In the genomic region with DNA sequence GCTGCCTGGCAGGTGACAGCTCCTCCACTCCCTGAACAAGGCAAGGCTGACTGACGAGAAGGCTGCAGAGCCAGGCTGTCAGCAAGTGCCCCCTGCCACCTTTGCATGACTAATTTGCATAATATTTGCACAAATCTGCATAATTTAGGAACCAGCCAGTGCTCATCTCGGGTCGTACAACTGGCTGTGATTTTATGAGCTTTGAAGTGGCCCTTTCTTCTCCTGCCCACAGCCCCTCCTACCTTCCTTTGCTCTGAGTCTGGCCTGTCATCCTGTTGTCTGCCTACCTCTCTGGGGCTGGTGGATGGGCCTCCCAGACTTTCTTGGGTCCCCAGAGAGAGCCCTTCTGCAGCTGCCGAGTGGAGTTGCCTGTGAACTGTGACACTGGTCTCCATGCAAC, we compare ENCODE assay signal across 24 cellular contexts. TPM values are rescaled to one million over a fixed set of nuclear protein-coding genes. Genes with fewer than 3 reads are reported as not detected.
"Had no signal": no experiment of that assay in that cellular context is flagged by ENCODE, and none has a peak within 500 bp of the region (broad histone marks: within the 10 kb centered on the region; RNA-seq: fewer than 3 reads in every experiment).

No MANE protein-coding gene starts in this region.

- DNase-seq: effector memory CD8-positive, alpha-beta T cell; glutamatergic neuron; immature natural killer cell; left ventricle myocardium inferior; lower lobe of right lung; stimulated activated CD4-positive, alpha-beta T cell treated with anti-CD3 and anti-CD28 coated beads, Interleukin-2, amount 100 ng/mL, for 24 hours; stimulated activated CD4-positive, alpha-beta T cell treated with anti-CD3 and anti-CD28 coated beads, Interleukin-4, amount 100 ng/mL, for 4 hours; stimulated activated naive B cell treated with anti-CD40 and anti-IgM and Interleukin-4, amounts not matched to agents 10 μg/mL and 1 μg/mL and 100 μg/mL, for 72 hours; stimulated activated naive CD8-positive, alpha-beta T cell treated with anti-CD3 and anti-CD28 coated beads, Interleukin-15, amount 100 ng/mL, for 72 hours; testis had no signal

- H3K27me3 Mint-ChIP-seq: stimulated activated naive CD8-positive, alpha-beta T cell treated with anti-CD3 and anti-CD28 coated beads, Interleukin-15, amount 100 ng/mL, for 72 hours had no signal

- H3K36me3 Mint-ChIP-seq: immature natural killer cell; memory B cell; mesothelial cell of epicardium; natural killer cell treated with Interleukin-12 subunit alpha and Interleukin-12 subunit beta and Interleukin-15 and Interleukin-18, amount 100 ng/mL, for 72 hours; stimulated activated naive B cell treated with anti-CD40 and anti-IgM and Interleukin-4, amounts not matched to agents 10 μg/mL and 1 μg/mL and 100 μg/mL, for 72 hours had no signal

- H3K36me3 ChIP-seq: esophagus muscularis mucosa, gastroesophageal sphincter, left ventricle myocardium inferior, lower lobe of right lung, neutrophil, tibial nerve had no signal

- H3K9me3 ChIP-seq: esophagus muscularis mucosa, gastroesophageal sphincter, left ventricle myocardium inferior, lower lobe of right lung, neutrophil, testis, tibial nerve had no signal

- H3K4me3 ChIP-seq: esophagus muscularis mucosa, gastroesophageal sphincter, left ventricle myocardium inferior, lower lobe of right lung, testis, tibial nerve had no signal

- ATAC-seq: effector memory CD8-positive, alpha-beta T cell; gastroesophageal sphincter; lower lobe of right lung; natural killer cell treated with Interleukin-12 subunit alpha and Interleukin-12 subunit beta and Interleukin-15 and Interleukin-18, amount 100 ng/mL, for 72 hours; sciatic nerve; stimulated activated naive B cell treated with anti-CD40 and anti-IgM and Interleukin-4, amounts not matched to agents 10 μg/mL and 1 μg/mL and 100 μg/mL, for 72 hours; stimulated activated naive CD8-positive, alpha-beta T cell treated with anti-CD3 and anti-CD28 coated beads, Interleukin-15, amount 100 ng/mL, for 72 hours had no signal

- H3K4me3 Mint-ChIP-seq: dendritic cell treated with granulocyte-macrophage colony-stimulating factor and Interleukin-4, amounts not matched to agents 40 ng/mL and 50 ng/mL, for 4 days; effector memory CD8-positive, alpha-beta T cell; immature natural killer cell; memory B cell; mesothelial cell of epicardium; natural killer cell treated with Interleukin-12 subunit alpha and Interleukin-12 subunit beta and Interleukin-15 and Interleukin-18, amount 100 ng/mL, for 72 hours; stimulated activated naive B cell treated with anti-CD40 and anti-IgM and Interleukin-4, amounts not matched to agents 10 μg/mL and 1 μg/mL and 100 μg/mL, for 72 hours; stimulated activated naive CD8-positive, alpha-beta T cell treated with anti-CD3 and anti-CD28 coated beads, Interleukin-15, amount 100 ng/mL, for 72 hours had no signal

- H3K27ac ChIP-seq: epithelial cell of prostate, esophagus muscularis mucosa, gastroesophageal sphincter, left ventricle myocardium inferior, lower lobe of right lung, neutrophil, testis, tibial nerve had no signal

- H3K27me3 ChIP-seq: esophagus muscularis mucosa, gastroesophageal sphincter, testis, tibial nerve had no signal

- FAIRE-seq: keratinocyte had no signal

- H3K9me3 Mint-ChIP-seq: dendritic cell treated with granulocyte-macrophage colony-stimulating factor and Interleukin-4, amounts not matched to agents 40 ng/mL and 50 ng/mL, for 4 days; effector memory CD8-positive, alpha-beta T cell; immature natural killer cell; memory B cell; mesothelial cell of epicardium; natural killer cell treated with Interleukin-12 subunit alpha and Interleukin-12 subunit beta and Interleukin-15 and Interleukin-18, amount 100 ng/mL, for 72 hours; stimulated activated naive B cell treated with anti-CD40 and anti-IgM and Interleukin-4, amounts not matched to agents 10 μg/mL and 1 μg/mL and 100 μg/mL, for 72 hours; stimulated activated naive CD8-positive, alpha-beta T cell treated with anti-CD3 and anti-CD28 coated beads, Interleukin-15, amount 100 ng/mL, for 72 hours had no signal

- H3K4me1 Mint-ChIP-seq: memory B cell had no signal

- H3K27ac Mint-ChIP-seq: dendritic cell treated with granulocyte-macrophage colony-stimulating factor and Interleukin-4, amounts not matched to agents 40 ng/mL and 50 ng/mL, for 4 days; effector memory CD8-positive, alpha-beta T cell; immature natural killer cell; memory B cell; mesothelial cell of epicardium; natural killer cell treated with Interleukin-12 subunit alpha and Interleukin-12 subunit beta and Interleukin-15 and Interleukin-18, amount 100 ng/mL, for 72 hours; stimulated activated naive B cell treated with anti-CD40 and anti-IgM and Interleukin-4, amounts not matched to agents 10 μg/mL and 1 μg/mL and 100 μg/mL, for 72 hours; stimulated activated naive CD8-positive, alpha-beta T cell treated with anti-CD3 and anti-CD28 coated beads, Interleukin-15, amount 100 ng/mL, for 72 hours had no signal

RNA-seq across cellular contexts. Expression of gene LINGO1, which starts 58.9 kb away (rescaled TPM):
- total RNA-seq: fibroblast of villous mesenchyme; myocyte; natural killer cell treated with Interleukin-12 subunit alpha and Interleukin-12 subunit beta and Interleukin-15 and Interleukin-18, amount 100 ng/mL, for 72 hours; pulmonary artery endothelial cell had no signal
- polyA plus RNA-seq: immature natural killer cell, keratinocyte had no signal
